Comparison of ENCODE assay signal across 8 cellular contexts in genomic region chr22:21650823-21651520, GRCh38. TPM values are rescaled to one million over a fixed set of nuclear protein-coding genes. Genes with fewer than 3 reads are reported as not detected.
DNase-seq lines count a peak whose midpoint lies in the region; ATAC-seq and TF ChIP-seq lines count a peak whose summit lies in the region.

No MANE protein-coding gene starts in this region.

- H3K27me3 Mint-ChIP-seq in activated T-cell treated with anti-CD3 and anti-CD28 coated beads, Interleukin-2, amount 50 U/mL, for 24 hours: no peaks in the 10 kb centered on the region
- no peaks in the 10 kb centered on the region for H3K27me3 Mint-ChIP-seq in stimulated activated naive CD8-positive, alpha-beta T cell treated with anti-CD3 and anti-CD28 coated beads, Interleukin-15, amount 100 ng/mL, for 72 hours

- H3K9me3 ChIP-seq in SK-N-MC (ENCODE audit: low read depth, low read length) (no peaks in the 10 kb centered on the region), cardiac muscle cell (ENCODE audit: low read depth) (no peaks in the 10 kb centered on the region)

- H3K36me3 ChIP-seq in SK-N-MC (ENCODE audit: insufficient read depth, low read length) (peaks cover 3% of the 10 kb centered on the region; the same call in 1 of the 2 replicates), cardiac muscle cell (no peaks in the 10 kb centered on the region)

- peaks cover 13% of the 10 kb centered on the region for H3K4me1 ChIP-seq in cardiac muscle cell (ENCODE audit: low read depth)

- H3K27me3 ChIP-seq in cardiac muscle cell: no peaks in the 10 kb centered on the region

- peaks cover 54% of the 10 kb centered on the region for H3K36me3 Mint-ChIP-seq in activated T-cell treated with anti-CD3 and anti-CD28 coated beads, Interleukin-2, amount 50 U/mL, for 24 hours (ENCODE audit: low read depth)

- no peak for DNase-seq in activated T-cell treated with anti-CD3 and anti-CD28 coated beads, Interleukin-2, amount 50 U/mL, for 24 hours
- DNase-seq in activated T-cell treated with anti-CD3 and anti-CD28 coated beads, Interleukin-2, amount 50 U/mL, for 48 hours: no peak
- DNase-seq in SK-N-MC (ENCODE audit: low read depth, low spot score): no peak
- DNase-seq in cardiac muscle cell (ENCODE audit: low read depth in 1 of 2, low spot score in 1 of 2): no peak
- no peak for DNase-seq in stimulated activated naive CD8-positive, alpha-beta T cell treated with anti-CD3 and anti-CD28 coated beads, Interleukin-15, amount 100 ng/mL, for 72 hours
- no peak for DNase-seq in NCI-H446 treated with DMSO at 0.1 percent for 48 hours (lab: John Stamatoyannopoulos, UW)
- no peak for DNase-seq in kidney tubule cell (ENCODE audit: low spot score)

- H3K4me3 ChIP-seq in SK-N-MC (peak overlapping the region; percentile 86), cardiac muscle cell (peak overlapping the region; percentile 32)

- no peak for TF ChIP-seq CTCF in cardiac muscle cell (IDR thresholded peaks at IDR 0.05; ENCODE audit: low read depth, low read length)

- peak overlapping the region; percentile 86 for H3K9ac ChIP-seq in SK-N-MC (ENCODE audit: insufficient read length)

- no peak for ATAC-seq in stimulated activated naive CD8-positive, alpha-beta T cell treated with anti-CD3 and anti-CD28 coated beads, Interleukin-15, amount 100 ng/mL, for 72 hours
- no peak for ATAC-seq in GM19023 (IDR thresholded peaks at IDR 0.05; ENCODE audit: unreplicated experiment)

- peak overlapping the region; percentile 87 for H3K4me3 Mint-ChIP-seq in activated T-cell treated with anti-CD3 and anti-CD28 coated beads, Interleukin-2, amount 50 U/mL, for 24 hours
- peak overlapping the region; percentile 97 for H3K4me3 Mint-ChIP-seq in stimulated activated naive CD8-positive, alpha-beta T cell treated with anti-CD3 and anti-CD28 coated beads, Interleukin-15, amount 100 ng/mL, for 72 hours

- no peaks in the 10 kb centered on the region for H3K9me3 Mint-ChIP-seq in activated T-cell treated with anti-CD3 and anti-CD28 coated beads, Interleukin-2, amount 50 U/mL, for 24 hours
- no peaks in the 10 kb centered on the region for H3K9me3 Mint-ChIP-seq in stimulated activated naive CD8-positive, alpha-beta T cell treated with anti-CD3 and anti-CD28 coated beads, Interleukin-15, amount 100 ng/mL, for 72 hours

- peak overlapping the region; percentile 89 for H3K27ac Mint-ChIP-seq in activated T-cell treated with anti-CD3 and anti-CD28 coated beads, Interleukin-2, amount 50 U/mL, for 24 hours
- peak overlapping the region; percentile 90 to 98 for H3K27ac Mint-ChIP-seq in stimulated activated naive CD8-positive, alpha-beta T cell treated with anti-CD3 and anti-CD28 coated beads, Interleukin-15, amount 100 ng/mL, for 72 hours

- H3K27ac ChIP-seq in SK-N-MC (no peak overlapping the region), cardiac muscle cell (no peak overlapping the region)

- H3K4me1 Mint-ChIP-seq in activated T-cell treated with anti-CD3 and anti-CD28 coated beads, Interleukin-2, amount 50 U/mL, for 24 hours (ENCODE audit: low read depth): peaks cover 24% of the 10 kb centered on the region
- peaks cover 46% of the 10 kb centered on the region for H3K4me1 Mint-ChIP-seq in stimulated activated naive CD8-positive, alpha-beta T cell treated with anti-CD3 and anti-CD28 coated beads, Interleukin-15, amount 100 ng/mL, for 72 hours

RNA-seq across cellular contexts. Expression of gene SDF2L1, which starts 8.9 kb away (rescaled TPM):
- total RNA-seq in cardiac muscle cell: 26.8 and 130 TPM in 2 replicates
- 28.2 and 127 TPM in 2 replicates for polyA plus RNA-seq in cardiac muscle cell

RNA-seq across cellular contexts. Expression of gene PPIL2, which starts 14.8 kb away (rescaled TPM):
- 23.3 and 29.2 TPM in 2 replicates for total RNA-seq in cardiac muscle cell
- polyA plus RNA-seq in cardiac muscle cell: 23.6 and 26.1 TPM in 2 replicates

RNA-seq across cellular contexts. Expression of gene CCDC116, which starts 18.4 kb away (rescaled TPM):
- total RNA-seq in cardiac muscle cell: 0.57 and 0.70 TPM in 2 replicates
- polyA plus RNA-seq in cardiac muscle cell: 0.17 and 0.94 TPM in 2 replicates

RNA-seq across cellular contexts. Expression of gene YDJC, which starts 21.1 kb away (rescaled TPM):
- total RNA-seq in cardiac muscle cell: 42.0 and 42.5 TPM in 2 replicates
- polyA plus RNA-seq in cardiac muscle cell: 31.2 and 31.8 TPM in 2 replicates
